ENCODE assay signal across 1 cellular context in genomic region chr9:136153381-136154065, GRCh38.
TF ChIP-seq lines count a peak whose summit lies in the region.

No MANE protein-coding gene starts in this region.

TF ChIP-seq in HCT116, 20 proteins besides CTCF, POLR2A, EP300 and RAD21:
- TF ChIP-seq EZH2phosphoT487 (IDR thresholded peaks at IDR 0.05; ENCODE audit: borderline replicate concordance) (no peak), TCF7L2 (IDR thresholded peaks at IDR 0.05; ENCODE audit: borderline replicate concordance, extremely low read depth, insufficient read depth, insufficient read length) (no peak), CEBPB (IDR thresholded peaks at IDR 0.05; ENCODE audit: low read depth) (no peak), ELF1 (IDR thresholded peaks at IDR 0.05; ENCODE audit: borderline replicate concordance, low read depth) (no peak)
TF ChIP-seq in HCT116: peak in this region for 0.
